Comparison of ENCODE assay signal across 27 cellular contexts in the genomic region with DNA sequence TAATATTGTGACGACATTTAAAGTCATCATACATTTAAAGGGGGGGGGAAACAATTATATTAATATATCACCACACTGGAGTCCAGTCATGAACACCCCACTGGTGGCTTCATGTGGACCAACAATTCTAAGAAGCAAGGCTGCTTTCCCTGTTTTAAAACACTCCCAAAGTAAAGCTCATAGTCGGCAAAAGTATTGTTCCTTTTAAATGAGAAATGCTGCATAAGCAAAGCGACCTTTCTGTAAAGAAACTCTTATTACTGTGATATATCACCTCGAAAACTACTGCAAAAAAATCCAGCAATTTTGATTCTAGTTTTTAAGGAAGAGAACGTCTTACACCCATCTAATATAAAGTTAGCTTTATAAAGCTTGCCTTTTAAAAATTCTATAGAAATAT.
"Had no signal": no experiment of that assay in that cellular context is flagged by ENCODE, and none has a peak within 500 bp of the region (broad histone marks: within the 10 kb centered on the region; RNA-seq: fewer than 3 reads in every experiment).

No MANE protein-coding gene starts in this region.

- DNase-seq: naive B cell; naive thymus-derived CD8-positive, alpha-beta T cell; occipital lobe; ovary; posterior cingulate gyrus; psoas muscle; right cardiac atrium; stimulated activated CD4-positive, alpha-beta T cell treated with anti-CD3 and anti-CD28 coated beads, Interleukin-15, amount 100 ng/mL, for 24 hours; stimulated activated CD4-positive, alpha-beta T cell treated with anti-CD3 and anti-CD28 coated beads, Interleukin-2, amount 100 ng/mL, for 24 hours; stimulated activated CD4-positive, alpha-beta T cell treated with anti-CD3 and anti-CD28 coated beads, Interleukin-2, amount 100 ng/mL, for 48 hours; stimulated activated CD4-positive, alpha-beta T cell treated with anti-CD3 and anti-CD28 coated beads, Interleukin-4, amount 100 ng/mL, for 24 hours; stimulated activated naive B cell treated with anti-CD40 and anti-IgM and Interleukin-4, amounts not matched to agents 10 μg/mL and 1 μg/mL and 100 μg/mL, for 72 hours; stimulated activated naive CD4-positive, alpha-beta T cell treated with Interleukin-2 at 50 U/mL for 16 hours; stomach; thyroid gland; trophoblast cell; upper lobe of left lung had no signal

- H2AFZ ChIP-seq: neural progenitor cell, parathyroid adenoma had no signal

- H3K36me3 ChIP-seq: neural progenitor cell, ovary, stomach, thoracic aorta, thyroid gland, tibial nerve, upper lobe of left lung, vagina had no signal

- H3K4me3 ChIP-seq: neural progenitor cell, ovary, psoas muscle, skin epidermis, stomach, thoracic aorta, thyroid gland, tibial nerve, upper lobe of left lung, vagina had no signal

- FAIRE-seq: urothelium cell line had no signal

- H3K79me2 ChIP-seq: parathyroid adenoma had no signal

- H3K27me3 ChIP-seq: neural progenitor cell, ovary, stomach, thyroid gland, tibial nerve, upper lobe of left lung, vagina had no signal

- H3K9me3 ChIP-seq: ovary, psoas muscle, stomach, thoracic aorta, thyroid gland, tibial nerve, upper lobe of left lung, vagina had no signal

- H3K9ac ChIP-seq: neural progenitor cell, parathyroid adenoma had no signal

- H3K27ac ChIP-seq: neural progenitor cell, ovary, parathyroid adenoma, psoas muscle, skin epidermis, stomach, thoracic aorta, thyroid gland, tibial nerve, upper lobe of left lung, vagina had no signal

- ATAC-seq: naive thymus-derived CD8-positive, alpha-beta T cell; natural killer cell treated with Interleukin-12 subunit alpha and Interleukin-12 subunit beta and Interleukin-15 and Interleukin-18, amount 100 ng/mL, for 72 hours; right cardiac atrium; sciatic nerve; stimulated activated effector memory CD8-positive, alpha-beta T cell treated with anti-CD3 and anti-CD28 coated beads, Interleukin-12 subunit alpha, Interleukin-12 subunit beta, amount 100 ng/mL, for 72 hours; stimulated activated naive B cell treated with anti-CD40 and anti-IgM and Interleukin-4, amounts not matched to agents 10 μg/mL and 1 μg/mL and 100 μg/mL, for 72 hours had no signal

- H3K4me2 ChIP-seq: neural progenitor cell had no signal

- H3K4me1 ChIP-seq: neural progenitor cell, parathyroid adenoma, tibial nerve, vagina had no signal
